Comparison of ENCODE assay signal across 8 cellular contexts in the genomic region with DNA sequence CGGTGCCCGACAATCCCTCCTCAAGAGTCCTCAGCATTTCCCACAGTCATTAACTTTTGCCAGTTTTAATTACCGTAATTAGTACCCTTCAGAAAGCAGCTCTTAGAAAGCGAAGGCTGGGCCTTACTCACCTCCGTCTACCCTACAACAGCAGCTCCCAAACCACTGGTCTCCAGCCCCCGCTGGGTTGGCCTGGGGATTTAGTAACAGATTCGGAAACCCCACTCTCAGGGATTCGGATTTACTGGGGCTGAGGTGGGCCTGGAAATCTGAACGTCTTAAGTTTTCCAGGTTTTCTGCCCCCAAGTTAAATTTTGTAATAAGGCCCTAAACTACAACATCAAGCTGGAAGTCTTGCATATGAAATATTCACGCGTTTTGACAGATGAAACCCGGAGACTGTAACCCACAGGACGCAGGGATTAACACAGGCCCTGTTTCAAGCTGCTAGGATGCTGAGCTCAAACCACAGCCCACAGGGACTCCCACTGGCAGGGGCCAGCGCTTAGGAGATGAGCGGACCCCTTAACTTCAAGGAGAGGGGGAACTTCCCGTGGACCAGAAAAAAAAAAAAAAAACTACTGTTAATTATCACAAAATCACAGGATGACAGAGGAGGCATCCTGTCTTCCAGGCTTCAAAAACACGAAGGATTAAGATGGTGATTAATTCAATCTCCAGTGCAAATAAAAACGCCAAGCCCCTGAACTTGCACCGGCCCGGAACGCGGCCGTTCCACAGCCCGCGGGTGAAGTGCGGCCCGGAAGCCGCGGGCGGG. TPM values are rescaled to one million over a fixed set of nuclear protein-coding genes. Genes with fewer than 3 reads are reported as not detected.
DNase-seq lines count a peak whose midpoint lies in the region; ATAC-seq lines count a peak whose summit lies in the region.

No MANE protein-coding gene starts in this region.

- peak; percentile 6 for DNase-seq in stimulated activated naive CD4-positive, alpha-beta T cell treated with Interleukin-2 at 50 U/mL for 16 hours (lab: John Stamatoyannopoulos, UW)
- DNase-seq in stimulated activated naive CD4-positive, alpha-beta T cell (lab: John Stamatoyannopoulos, UW) = no peak
- DNase-seq in RKO (ENCODE audit: low spot score) = peak; percentile 45
- peak; percentile 25 for DNase-seq in dermis blood vessel endothelial cell
- DNase-seq in myocyte (ENCODE audit: low read depth) = peak; percentile 59
- DNase-seq in COR-L47 (lab: John Stamatoyannopoulos, UW) = no peak

- no peak for ATAC-seq in GM21526 (IDR thresholded peaks at IDR 0.05; ENCODE audit: low FRiP score, unreplicated experiment)
- no peak for ATAC-seq in GM21515 (IDR thresholded peaks at IDR 0.05; ENCODE audit: unreplicated experiment)

RNA-seq across cellular contexts. Expression of a gene that starts 1.0 kb away (rescaled TPM):
- total RNA-seq in dermis blood vessel endothelial cell (17.7 and 18.7 TPM in 2 replicates), myocyte (13.6 and 15.6 TPM in 2 replicates)
- 32.9 TPM for polyA plus RNA-seq in myocyte (2012)

RNA-seq across cellular contexts. Expression of a gene that starts 37.3 kb away (rescaled TPM):
- total RNA-seq in dermis blood vessel endothelial cell (2.2 and 3.7 TPM in 2 replicates), myocyte (289 and 488 TPM in 2 replicates)
- 258 TPM for polyA plus RNA-seq in myocyte (2012)

RNA-seq across cellular contexts. Expression of a gene that starts 43.7 kb away (rescaled TPM):
- total RNA-seq in dermis blood vessel endothelial cell (0.34 and 0.47 TPM in 2 replicates), myocyte (8.5 and 10.1 TPM in 2 replicates)
- 1.9 TPM for polyA plus RNA-seq in myocyte (2012)

Comparison
In these comparisons a context has a peak if more than half of its experiments do, and no peak if none do; other contexts are left out.
1. DNase-seq: peak in stimulated activated naive CD4-positive, alpha-beta T cell treated with Interleukin-2 at 50 U/mL for 16 hours (single experiment), RKO (single experiment), dermis blood vessel endothelial cell (single experiment) and myocyte (single experiment); none in stimulated activated naive CD4-positive, alpha-beta T cell (0 of 6) and COR-L47 (single experiment).
2. RNA of a gene that starts 37.3 kb away (total RNA-seq): 289 to 488 TPM in myocyte; 2.2 to 3.7 TPM in dermis blood vessel endothelial cell; every median in the first group is over 10 times any median in the second.